Comparison of ENCODE assay signal across 7 cellular contexts in genomic region chr2:290090-290722, GRCh38. TPM values are rescaled to one million over a fixed set of nuclear protein-coding genes. Genes with fewer than 3 reads are reported as not detected.
DNase-seq lines count a peak whose midpoint lies in the region; ATAC-seq, FAIRE-seq and TF ChIP-seq lines count a peak whose summit lies in the region.

No MANE protein-coding gene starts in this region.

- H3K27me3 Mint-ChIP-seq in naive thymus-derived CD8-positive, alpha-beta T cell: peaks cover 11 to 32% (median 18%) of the 10 kb centered on the region in 5 donors

- DNase-seq in NCI-H524 treated with DMSO at 0.1 percent for 48 hours (lab: John Stamatoyannopoulos, UW) (peak; percentile 7), fibroblast of the aortic adventitia (ENCODE audit: low read depth) (peak; percentile 76), testis (peak; percentile 90), urothelium cell line (ENCODE audit: low spot score) (no peak)
- peak; percentile 18 for DNase-seq in activated effector memory CD4-positive, alpha-beta T cell treated with Interleukin-2 at 50 U/mL for 16 hours
- DNase-seq in naive thymus-derived CD8-positive, alpha-beta T cell: peak; percentile 22 to 77 (median 40)

- H3K9me3 ChIP-seq in testis: no peaks in the 10 kb centered on the region

- TF ChIP-seq CTCF in GM12875 (IDR thresholded peaks at IDR 0.05; ENCODE audit: borderline replicate concordance, insufficient read depth, low read depth, low read length) (peak; percentile 73), fibroblast of the aortic adventitia (IDR thresholded peaks at IDR 0.05; ENCODE audit: insufficient read depth, low read length) (peak; percentile 89), testis (IDR thresholded peaks at IDR 0.05) (peak; percentile 62 to 75 (median 65))

- no peaks in the 10 kb centered on the region for H3K36me3 ChIP-seq in testis (ENCODE audit: low read depth, missing control alignments)

- H3K4me3 Mint-ChIP-seq in naive thymus-derived CD8-positive, alpha-beta T cell: peak overlapping the region; percentile 75 to 88 (median 80)

- no peak for TF ChIP-seq POLR2A in testis (IDR thresholded peaks at IDR 0.05)

- H3K4me1 Mint-ChIP-seq in naive thymus-derived CD8-positive, alpha-beta T cell: peaks cover 0 to 16% (median 9%) of the 10 kb centered on the region in 4 donors

- H3K9me3 Mint-ChIP-seq in naive thymus-derived CD8-positive, alpha-beta T cell: no peaks in the 10 kb centered on the region

- POLR2A ChIA-PET in naive thymus-derived CD8-positive, alpha-beta T cell (lab: Charles Lee): interaction anchor here (0.7 to 1.5 kb wide), 2 partner anchors 10 to 114 kb away, joined by 3 read pairs; no protein-coding TSS in a partner anchor

- peak overlapping the region in 1 of 10 donors; percentile 16 for H3K27ac Mint-ChIP-seq in naive thymus-derived CD8-positive, alpha-beta T cell

- no peaks in the 10 kb centered on the region for H3K36me3 Mint-ChIP-seq in naive thymus-derived CD8-positive, alpha-beta T cell

- H3K27ac ChIP-seq in testis: peak overlapping the region; percentile 23 to 86

- intact Hi-C loops in testis (cut with DNase I; ENCODE audit: low total_unique reads): no loop called here

- H3K4me1 ChIP-seq in testis: peaks cover 6% of the 10 kb centered on the region

- peak; percentile 53 to 58 for ATAC-seq in naive thymus-derived CD8-positive, alpha-beta T cell

- H3K27me3 ChIP-seq in testis: no peaks in the 10 kb centered on the region

- 6 to 7% methylated on average over 15 of the region's 15 CpGs for WGBS in testis, 2 donors

- FAIRE-seq in urothelium cell line (lab: Jason Lieb, UNC): no peak

- no peak overlapping the region for H3K4me3 ChIP-seq in GM12875 (ENCODE audit: low read depth, low read length)
- peak overlapping the region; percentile 56 for H3K4me3 ChIP-seq in fibroblast of the aortic adventitia (ENCODE audit: low read depth, low read length)
- H3K4me3 ChIP-seq in testis: peak overlapping the region; percentile 48 to 66

RNA-seq across cellular contexts. Expression of gene ALKAL2, which starts 2.3 kb away (rescaled TPM):
- total RNA-seq in fibroblast of the aortic adventitia (ENCODE audit: low replicate concordance) (1.3 TPM in 1 of 2 replicates, not detected in the other), testis (10 to 100 TPM; 29.6 to 46.9 TPM)
- total RNA-seq in naive thymus-derived CD8-positive, alpha-beta T cell: not detected
- polyA plus RNA-seq in naive thymus-derived CD8-positive, alpha-beta T cell: under 1 TPM in 2 of 3 donors, not detected in 1; 0.24 to 0.54 TPM
- 69.4 TPM for polyA plus RNA-seq in testis (ENCODE audit: insufficient read depth, low read depth, low replicate concordance)

RNA-seq across cellular contexts. Expression of gene ACP1, which starts 25.5 kb away (rescaled TPM):
- total RNA-seq in fibroblast of the aortic adventitia (ENCODE audit: low replicate concordance): 62.1 and 88.3 TPM in 2 replicates
- total RNA-seq in naive thymus-derived CD8-positive, alpha-beta T cell: 100 to 1,000 TPM in 1 of 2 experiments, 10 to 100 TPM in 1; 97.0 to 104 TPM
- polyA plus RNA-seq in naive thymus-derived CD8-positive, alpha-beta T cell: 100 to 1,000 TPM; 179 to 196 (median 182) TPM
- 100 to 1,000 TPM; 117 to 135 TPM for total RNA-seq in testis
- polyA plus RNA-seq in testis (ENCODE audit: insufficient read depth, low read depth, low replicate concordance): 136 TPM

RNA-seq across cellular contexts. Expression of gene SH3YL1, which starts 26.4 kb away (rescaled TPM):
- total RNA-seq in fibroblast of the aortic adventitia (ENCODE audit: low replicate concordance) (51.2 and 123 TPM in 2 replicates), testis (10 to 100 TPM; 73.7 to 92.3 TPM)
- total RNA-seq in naive thymus-derived CD8-positive, alpha-beta T cell: 10 to 100 TPM; 89.2 to 92.0 TPM
- 10 to 100 TPM; 38.1 to 62.8 (median 47.4) TPM for polyA plus RNA-seq in naive thymus-derived CD8-positive, alpha-beta T cell
- 55.0 TPM for polyA plus RNA-seq in testis (ENCODE audit: insufficient read depth, low read depth, low replicate concordance)

Comparison
In these comparisons a context has a peak if more than half of its experiments do, and no peak if none do; other contexts are left out.
1. RNA of gene ALKAL2, which starts 2.3 kb away (total RNA-seq): 29.6 to 46.9 TPM in testis; 1.3 TPM in fibroblast of the aortic adventitia and not detected in naive thymus-derived CD8-positive, alpha-beta T cell; every median in the first group is over 10 times any median in the second.
2. Peak in every context shown above with its lines, with median percentiles within 50 percentile points of each other: CTCF ChIP-seq.